13 cellular contexts compared by ENCODE assay signal in genomic region chr14:32383337-32384009, GRCh38. TPM values are rescaled to one million over a fixed set of nuclear protein-coding genes. Genes with fewer than 3 reads are reported as not detected.
DNase-seq lines count a peak whose midpoint lies in the region; ATAC-seq, FAIRE-seq and TF ChIP-seq lines count a peak whose summit lies in the region.
"Had no signal": no experiment of that assay in that cellular context is flagged by ENCODE, and none has a peak within 500 bp of the region (broad histone marks: within the 10 kb centered on the region; RNA-seq: fewer than 3 reads in every experiment).

No MANE protein-coding gene starts in this region.

- no peaks in the 10 kb centered on the region for H3K79me2 ChIP-seq in H1 (ENCODE audit: control insufficient read depth in 1 of 2, insufficient read depth in 2 of 2, low read length in 2 of 2)
- peaks cover 9% of the 10 kb centered on the region for H3K79me2 ChIP-seq in neural cell (replicated peaks; ENCODE audit: insufficient read depth, low read length)

- CTCF ChIA-PET in H1 (lab: Charles Lee; ENCODE audit: partially characterized antibody) = interaction anchor here (0.7 to 2.0 kb wide), 10 partner anchors 9 to 458 kb away, joined by 3 to 10 read pairs (median 5); no protein-coding TSS in a partner anchor

- H3K36me3 ChIP-seq in RWPE2 (ENCODE audit: low read depth) (no peaks in the 10 kb centered on the region), H1 (ENCODE audit: control insufficient read depth in 2 of 4, insufficient read depth in 4 of 4, low read length in 3 of 4) (no peaks in the 10 kb centered on the region), neural cell (ENCODE audit: insufficient read depth, low read length) (no peaks in the 10 kb centered on the region)
- H3K36me3 ChIP-seq: Peyer's patch had no signal

- H2AK5ac ChIP-seq in H1 (ENCODE audit: low read depth, low read length) = no peak overlapping the region

- no peaks in the 10 kb centered on the region for H3K79me1 ChIP-seq in H1 (ENCODE audit: low read depth, low read length)

- no peak overlapping the region for H3K56ac ChIP-seq in H1 (replicated peaks; ENCODE audit: insufficient read length, low read depth, low read length)

- peaks cover 2% of the 10 kb centered on the region for H3K4me1 Mint-ChIP-seq in activated naive CD8-positive, alpha-beta T cell treated with anti-CD3 and anti-CD28 coated beads, Interleukin-2, amount 50 U/mL, for 24 hours

- no peak overlapping the region for H3K4ac ChIP-seq in H1 (replicated peaks; ENCODE audit: insufficient read length, low read depth, low read length)

- TF ChIP-seq CTCF in RWPE2 (IDR thresholded peaks at IDR 0.05; ENCODE audit: poor library complexity, severe bottlenecking) (no peak), H1 (IDR thresholded peaks at IDR 0.05; ENCODE audit: control extremely low read depth in 1 of 3, insufficient read depth in 1 of 3, low read depth in 1 of 3, low read length in 3 of 3) (no peak), neural cell (IDR thresholded peaks at IDR 0.05; ENCODE audit: poor library complexity, severe bottlenecking) (no peak)

- no peak overlapping the region for H4K8ac ChIP-seq in H1 (ENCODE audit: extremely low read depth, insufficient read depth, low read length)

- TF ChIP-seq RAD21 in H1 (IDR thresholded peaks at IDR 0.05 in 1 of 2, conservative IDR thresholded peaks at IDR 0.05 in 1 of 2; ENCODE audit: low read depth in 2 of 2, low read length in 2 of 2) = no peak
- no peak for TF ChIP-seq RAD21 in neural cell (conservative IDR thresholded peaks at IDR 0.05)

- H3K4me1 ChIP-seq in RWPE2 (ENCODE audit: insufficient read depth, poor library complexity, severe bottlenecking) = peaks cover 17% of the 10 kb centered on the region
- no peaks in the 10 kb centered on the region for H3K4me1 ChIP-seq in H1 (replicated peaks in 1 of 4; ENCODE audit: control insufficient read depth in 3 of 4, insufficient read depth in 4 of 4, low read length in 3 of 4)
- H3K4me1 ChIP-seq: Peyer's patch had no signal

- POLR2A ChIA-PET in H1 (lab: Charles Lee; ENCODE audit: partially characterized antibody) = no interaction called here

- H2BK120ac ChIP-seq in H1 (replicated peaks; ENCODE audit: low read depth, low read length) = no peak overlapping the region

- H3K9ac ChIP-seq in H1 (replicated peaks in 1 of 4; ENCODE audit: extremely low read depth in 1 of 4, low read depth in 3 of 4, low read length in 3 of 4) (no peak overlapping the region), neural cell (ENCODE audit: low read length) (no peak overlapping the region)

- H4K91ac ChIP-seq in H1 (replicated peaks; ENCODE audit: insufficient read length, low read length) = no peak overlapping the region

- H3K9me3 ChIP-seq in RWPE2 (ENCODE audit: severe bottlenecking) = no peaks in the 10 kb centered on the region
- no peaks in the 10 kb centered on the region for H3K9me3 ChIP-seq in H1 (ENCODE audit: insufficient read depth in 2 of 2, low read depth in 1 of 2, low read length in 1 of 2)
- no peaks in the 10 kb centered on the region for H3K9me3 ChIP-seq in neural cell (ENCODE audit: low read length)
- H3K9me3 ChIP-seq: Peyer's patch had no signal

- TF ChIP-seq EP300 in H1 (IDR thresholded peaks at IDR 0.05; ENCODE audit: borderline replicate concordance in 1 of 2, low read depth in 2 of 2, low read length in 2 of 2) (no peak), neural cell (conservative IDR thresholded peaks at IDR 0.05; ENCODE audit: poor library complexity, severe bottlenecking) (no peak)

- H3K23ac ChIP-seq in H1 (ENCODE audit: insufficient read length) = no peak overlapping the region

- H2BK15ac ChIP-seq in H1 (ENCODE audit: low read length) = no peak overlapping the region

- 94% methylated on average over 3 of the region's 3 CpGs; no CpG with 5 or more reads in 1 of the 2 experiments for WGBS in H1 (ENCODE audit: extremely low coverage in 1 of 2, insufficient coverage in 1 of 2, insufficient read length in 1 of 2, insufficient replicate concordance in 2 of 2, low coverage in 1 of 2, low lambda C conversion rate in 2 of 2, missing lambda C conversion rate in 1 of 2), 2 experiments

- H3K27ac Mint-ChIP-seq in activated naive CD8-positive, alpha-beta T cell treated with anti-CD3 and anti-CD28 coated beads, Interleukin-2, amount 50 U/mL, for 24 hours = no peak overlapping the region

- no peak for FAIRE-seq in H1 (lab: Jason Lieb, UNC)
- FAIRE-seq: G401.6 had no signal

- H3K27ac ChIP-seq in RWPE2 (ENCODE audit: poor library complexity, severe bottlenecking) (peak overlapping the region; percentile 15), H1 (ENCODE audit: low read depth, low read length) (no peak overlapping the region), neural cell (ENCODE audit: low read length) (no peak overlapping the region)
- H3K27ac ChIP-seq: Peyer's patch had no signal

- H3K14ac ChIP-seq in H1 (ENCODE audit: insufficient read length) = no peak overlapping the region

- H2BK5ac ChIP-seq in H1 (ENCODE audit: low read depth, low read length) = no peak overlapping the region

- H4K20me1 ChIP-seq in H1 (replicated peaks in 1 of 2; ENCODE audit: control insufficient read depth in 1 of 2, insufficient read depth in 2 of 2, low read length in 2 of 2) = no peaks in the 10 kb centered on the region
- H4K20me1 ChIP-seq in neural cell (ENCODE audit: insufficient read depth) = peaks cover 4% of the 10 kb centered on the region

- H3K27me3 Mint-ChIP-seq in activated naive CD8-positive, alpha-beta T cell treated with anti-CD3 and anti-CD28 coated beads, Interleukin-2, amount 50 U/mL, for 24 hours = no peaks in the 10 kb centered on the region

- peaks cover 7% of the 10 kb centered on the region for H3K9me3 Mint-ChIP-seq in activated naive CD8-positive, alpha-beta T cell treated with anti-CD3 and anti-CD28 coated beads, Interleukin-2, amount 50 U/mL, for 24 hours

- H3K27me3 ChIP-seq in RWPE2 (ENCODE audit: insufficient read depth, poor library complexity, severe bottlenecking) = no peaks in the 10 kb centered on the region
- no peaks in the 10 kb centered on the region for H3K27me3 ChIP-seq in H1 (replicated peaks in 1 of 4; ENCODE audit: control insufficient read depth in 3 of 4, extremely low read depth in 1 of 4, insufficient read depth in 3 of 4, low read length in 3 of 4)
- no peaks in the 10 kb centered on the region for H3K27me3 ChIP-seq in neural cell (ENCODE audit: insufficient read depth, low read depth, low read length)
- H3K27me3 ChIP-seq: Peyer's patch had no signal

- H3K23me2 ChIP-seq in H1 (ENCODE audit: low read depth, low read length) = no peaks in the 10 kb centered on the region

- H3K4me3 ChIP-seq in RWPE2 (ENCODE audit: severe bottlenecking) = no peak overlapping the region
- no peak overlapping the region for H3K4me3 ChIP-seq in H1 (ENCODE audit: extremely low read depth in 1 of 4, insufficient read depth in 2 of 4, low read depth in 3 of 4, low read length in 4 of 4)
- H3K4me3 ChIP-seq in neural cell (ENCODE audit: low read length) = peak overlapping the region; percentile 16
- H3K4me3 ChIP-seq: Peyer's patch had no signal

- H2BK12ac ChIP-seq in H1 (ENCODE audit: low read depth, low read length) = no peak overlapping the region

- no peak overlapping the region for H3K18ac ChIP-seq in H1 (ENCODE audit: extremely low read depth, low read length)

- H3K4me3 Mint-ChIP-seq in activated naive CD8-positive, alpha-beta T cell treated with anti-CD3 and anti-CD28 coated beads, Interleukin-2, amount 50 U/mL, for 24 hours = no peak overlapping the region

- H4K5ac ChIP-seq in H1 (ENCODE audit: insufficient read length, low read depth, low read length) = no peak overlapping the region

- H2AFZ ChIP-seq in H1 (ENCODE audit: low read length) = 0 out of 2 replicates have a peak overlapping the region, but pooled peaks have one; percentile 54
- H2AFZ ChIP-seq in neural cell (ENCODE audit: low read depth, low read length) = no peak overlapping the region

- H3K36me3 Mint-ChIP-seq in activated naive CD8-positive, alpha-beta T cell treated with anti-CD3 and anti-CD28 coated beads, Interleukin-2, amount 50 U/mL, for 24 hours (ENCODE audit: low read depth) = no peaks in the 10 kb centered on the region

- no peak for TF ChIP-seq POLR2A in H1 (IDR thresholded peaks at IDR 0.05; ENCODE audit: control extremely low read depth in 1 of 2, low read depth in 2 of 2, low read length in 2 of 2)

- H3K4me2 ChIP-seq in H1 (ENCODE audit: insufficient read depth in 1 of 2, low read depth in 2 of 2, low read length in 2 of 2) (no peak overlapping the region), neural cell (ENCODE audit: low read length) (no peak overlapping the region)

- ATAC-seq in RWPE2 (ENCODE audit: low read depth) (peak; percentile 45), GM18858 (IDR thresholded peaks at IDR 0.05; ENCODE audit: unreplicated experiment) (no peak), HG02588 (IDR thresholded peaks at IDR 0.05; ENCODE audit: unreplicated experiment) (no peak)
- no peak for ATAC-seq in activated naive CD8-positive, alpha-beta T cell treated with anti-CD3 and anti-CD28 coated beads, Interleukin-2, amount 50 U/mL, for 24 hours

- H3F3A ChIP-seq in neural cell (ENCODE audit: insufficient read depth, low read length, poor library complexity, severe bottlenecking) = no peaks in the 10 kb centered on the region

- H3K9me2 ChIP-seq in neural cell (ENCODE audit: insufficient read depth, low read length) = no peaks in the 10 kb centered on the region

- H2BK20ac ChIP-seq in H1 (ENCODE audit: low read length) = no peak overlapping the region

- DNase-seq in NCI-H2171 treated with DMSO at 0.1 percent for 48 hours (lab: John Stamatoyannopoulos, UW) (peak; percentile 65), RWPE2 (ENCODE audit: low spot score) (no peak), H1 (ENCODE audit: low read depth in 1 of 2, low spot score in 2 of 2) (no peak)
- DNase-seq in activated naive CD8-positive, alpha-beta T cell treated with anti-CD3 and anti-CD28 coated beads, Interleukin-2, amount 50 U/mL, for 24 hours = no peak
- DNase-seq: C1 segment of cervical spinal cord, DND-41, MV-4-11, NCI-H187 treated with DMSO at 0.1 percent for 48 hours, Peyer's patch had no signal

TF ChIP-seq in H1, 55 proteins besides CTCF, POLR2A, EP300 and RAD21 (continues in another document):
- TF ChIP-seq ZNF274 (IDR thresholded peaks at IDR 0.05; ENCODE audit: borderline replicate concordance, extremely low read depth, low read length) = no peak

TF ChIP-seq in neural cell, 6 proteins besides CTCF, POLR2A, EP300 and RAD21:
- TF ChIP-seq MXI1 (conservative IDR thresholded peaks at IDR 0.05; ENCODE audit: poor library complexity, severe bottlenecking) = no peak

RNA-seq across cellular contexts. Expression of gene AKAP6, which starts 54.4 kb away (rescaled TPM):
- 0.61 and 0.89 TPM in 2 replicates for total RNA-seq in H1 (2021; fragmentation: NEBNext Ultra II Directional; extraction: Animal tissue kit (Norgen Biotek cat#: 25700))
- polyA plus RNA-seq in H1 (2011; rRNA removed) (0.05 and 0.09 TPM in 2 replicates), neural cell (15.8 and 22.8 TPM in 2 replicates)
- polyA plus RNA-seq in H1 (2011; cell fraction: cytosol; rRNA removed) = 0.09 TPM
- 0.60 TPM for polyA plus RNA-seq in H1 (2011; cell fraction: nucleus; rRNA removed)
- 0.10 to 0.66 TPM (median 0.31 TPM) in 4 replicates for polyA plus RNA-seq in H1 (2012, experiment 1 of 2)
- polyA plus RNA-seq in H1 (2012, experiment 2 of 2) = not detected
- polyA plus RNA-seq in H1 (2013, experiment 1 of 2) = 0.24 TPM
- 0.17 TPM for polyA plus RNA-seq in H1 (2013, experiment 2 of 2)
- 2.6 and 5.2 TPM in 2 replicates for polyA minus RNA-seq in H1 (2011; rRNA and poly(A)+ RNA removed)
- 0.59 TPM for polyA minus RNA-seq in H1 (2011; cell fraction: cytosol; rRNA and poly(A)+ RNA removed)
- 3.5 TPM for polyA minus RNA-seq in H1 (2011; cell fraction: nucleus; rRNA and poly(A)+ RNA removed)
- 270 and 365 TPM in 2 replicates for polyA minus RNA-seq in neural cell

Comparison
In these comparisons a context has a peak if more than half of its experiments do, and no peak if none do; other contexts are left out.
1. RNA of gene AKAP6, which starts 54.4 kb away (polyA plus RNA-seq): 15.8 to 22.8 TPM in neural cell; 0.05 to 0.66 TPM in H1; every median in the first group is over 10 times any median in the second.